1 cellular context compared by ENCODE assay signal in the genomic region with DNA sequence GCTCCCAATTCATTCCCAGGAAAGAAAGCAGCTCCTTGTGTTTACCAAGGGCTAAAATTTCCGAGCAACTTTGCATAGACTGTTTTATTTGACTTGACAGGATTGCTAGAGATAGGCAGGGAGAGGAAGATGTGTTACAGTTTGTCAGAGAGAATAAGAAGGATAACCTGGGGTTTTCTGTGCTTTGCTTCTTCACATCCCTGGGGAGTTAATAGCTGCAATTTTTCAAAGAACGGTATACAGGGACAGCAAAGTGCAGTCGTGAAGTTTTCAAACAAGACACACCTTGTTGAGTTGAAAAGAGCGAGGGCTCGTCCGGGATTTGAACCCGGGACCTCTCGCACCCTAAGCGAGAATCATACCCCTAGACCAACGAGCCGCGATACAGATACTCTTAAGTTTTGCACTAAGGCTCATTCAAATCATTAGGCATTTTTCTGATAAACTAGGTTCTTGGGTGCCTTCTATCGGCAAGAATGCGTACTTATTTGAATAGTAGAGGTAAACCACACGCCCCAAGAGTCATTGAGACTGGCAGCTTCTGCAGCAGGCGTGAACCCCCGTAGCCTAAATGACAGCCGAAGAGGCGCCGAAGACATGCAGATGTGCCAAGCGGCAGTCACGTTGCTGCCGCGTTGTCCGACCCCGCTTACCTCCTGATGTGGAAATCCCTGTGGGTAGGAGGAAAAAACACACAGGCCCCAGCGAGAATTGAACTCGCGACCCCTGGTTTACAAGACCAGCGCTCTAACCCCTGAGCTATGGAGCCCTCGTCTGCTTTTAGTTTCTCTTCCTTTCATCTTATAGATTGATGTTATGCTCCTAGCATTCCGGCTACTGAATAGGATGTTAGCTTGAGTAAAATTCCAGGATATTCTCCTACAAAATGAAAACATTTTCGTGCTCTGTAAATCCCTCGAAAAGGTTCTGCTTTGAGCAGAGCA.
TF ChIP-seq lines count a peak whose summit lies in the region.

No MANE protein-coding gene starts in this region.

TF ChIP-seq in HepG2, 621 proteins besides CTCF, POLR2A, EP300 and RAD21 (continued from another document and continues in another):
- peak; percentile 63; the same call in 1 of the 2 replicates for TF ChIP-seq NFAT5 (CRISPR knock-in tag; IDR thresholded peaks at IDR 0.05)
- peak; percentile 88; the same call in 1 of the 2 replicates for TF ChIP-seq CBFB (CRISPR knock-in tag; IDR thresholded peaks at IDR 0.05)
- TF ChIP-seq RARG (CRISPR knock-in tag; IDR thresholded peaks at IDR 0.05; ENCODE audit: low read depth), result 0 out of 2 replicates have a peak, but pooled peaks have one; percentile 13
- TF ChIP-seq FOXO4 (CRISPR knock-in tag; conservative IDR thresholded peaks at IDR 0.05), result no peak
- no peak for TF ChIP-seq ZNF446 (CRISPR knock-in tag; IDR thresholded peaks at IDR 0.05)
- peak; percentile 79 for TF ChIP-seq FOXK1 (CRISPR knock-in tag; IDR thresholded peaks at IDR 0.05; ENCODE audit: borderline replicate concordance, low read depth)
- TF ChIP-seq ZNF441 (CRISPR knock-in tag; IDR thresholded peaks at IDR 0.05; ENCODE audit: borderline replicate concordance), result peak; percentile 39
- no peak for TF ChIP-seq CENPT (CRISPR knock-in tag; IDR thresholded peaks at IDR 0.05; ENCODE audit: low read depth)
- TF ChIP-seq ZNF12 (CRISPR knock-in tag; IDR thresholded peaks at IDR 0.05), result peak; percentile 33; the same call in 1 of the 2 replicates
- TF ChIP-seq CCAR2 (optimal IDR thresholded peaks at IDR 0.05; ENCODE audit: low read depth, low read length), result peak; percentile 29
- no peak for TF ChIP-seq KLF13 (CRISPR knock-in tag; IDR thresholded peaks at IDR 0.05)
- TF ChIP-seq PHF8 (CRISPR knock-in tag; IDR thresholded peaks at IDR 0.05), result peak; percentile 50; the same call in 1 of the 2 replicates
- no peak for TF ChIP-seq NFIB (CRISPR knock-in tag; IDR thresholded peaks at IDR 0.05; ENCODE audit: borderline replicate concordance)
- TF ChIP-seq, protein P1, sequence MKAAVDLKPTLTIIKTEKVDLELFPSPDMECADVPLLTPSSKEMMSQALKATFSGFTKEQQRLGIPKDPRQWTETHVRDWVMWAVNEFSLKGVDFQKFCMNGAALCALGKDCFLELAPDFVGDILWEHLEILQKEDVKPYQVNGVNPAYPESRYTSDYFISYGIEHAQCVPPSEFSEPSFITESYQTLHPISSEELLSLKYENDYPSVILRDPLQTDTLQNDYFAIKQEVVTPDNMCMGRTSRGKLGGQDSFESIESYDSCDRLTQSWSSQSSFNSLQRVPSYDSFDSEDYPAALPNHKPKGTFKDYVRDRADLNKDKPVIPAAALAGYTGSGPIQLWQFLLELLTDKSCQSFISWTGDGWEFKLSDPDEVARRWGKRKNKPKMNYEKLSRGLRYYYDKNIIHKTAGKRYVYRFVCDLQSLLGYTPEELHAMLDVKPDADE (CRISPR knock-in tag; IDR thresholded peaks at IDR 0.05), result no peak
- TF ChIP-seq, protein P2, sequence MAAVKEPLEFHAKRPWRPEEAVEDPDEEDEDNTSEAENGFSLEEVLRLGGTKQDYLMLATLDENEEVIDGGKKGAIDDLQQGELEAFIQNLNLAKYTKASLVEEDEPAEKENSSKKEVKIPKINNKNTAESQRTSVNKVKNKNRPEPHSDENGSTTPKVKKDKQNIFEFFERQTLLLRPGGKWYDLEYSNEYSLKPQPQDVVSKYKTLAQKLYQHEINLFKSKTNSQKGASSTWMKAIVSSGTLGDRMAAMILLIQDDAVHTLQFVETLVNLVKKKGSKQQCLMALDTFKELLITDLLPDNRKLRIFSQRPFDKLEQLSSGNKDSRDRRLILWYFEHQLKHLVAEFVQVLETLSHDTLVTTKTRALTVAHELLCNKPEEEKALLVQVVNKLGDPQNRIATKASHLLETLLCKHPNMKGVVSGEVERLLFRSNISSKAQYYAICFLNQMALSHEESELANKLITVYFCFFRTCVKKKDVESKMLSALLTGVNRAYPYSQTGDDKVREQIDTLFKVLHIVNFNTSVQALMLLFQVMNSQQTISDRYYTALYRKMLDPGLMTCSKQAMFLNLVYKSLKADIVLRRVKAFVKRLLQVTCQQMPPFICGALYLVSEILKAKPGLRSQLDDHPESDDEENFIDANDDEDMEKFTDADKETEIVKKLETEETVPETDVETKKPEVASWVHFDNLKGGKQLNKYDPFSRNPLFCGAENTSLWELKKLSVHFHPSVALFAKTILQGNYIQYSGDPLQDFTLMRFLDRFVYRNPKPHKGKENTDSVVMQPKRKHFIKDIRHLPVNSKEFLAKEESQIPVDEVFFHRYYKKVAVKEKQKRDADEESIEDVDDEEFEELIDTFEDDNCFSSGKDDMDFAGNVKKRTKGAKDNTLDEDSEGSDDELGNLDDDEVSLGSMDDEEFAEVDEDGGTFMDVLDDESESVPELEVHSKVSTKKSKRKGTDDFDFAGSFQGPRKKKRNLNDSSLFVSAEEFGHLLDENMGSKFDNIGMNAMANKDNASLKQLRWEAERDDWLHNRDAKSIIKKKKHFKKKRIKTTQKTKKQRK (IDR thresholded peaks at IDR 0.05; ENCODE audit: low read length), result no peak
- peak; percentile 95 for TF ChIP-seq FOXC1 (CRISPR knock-in tag; IDR thresholded peaks at IDR 0.05; ENCODE audit: borderline replicate concordance)
- TF ChIP-seq, protein P3, sequence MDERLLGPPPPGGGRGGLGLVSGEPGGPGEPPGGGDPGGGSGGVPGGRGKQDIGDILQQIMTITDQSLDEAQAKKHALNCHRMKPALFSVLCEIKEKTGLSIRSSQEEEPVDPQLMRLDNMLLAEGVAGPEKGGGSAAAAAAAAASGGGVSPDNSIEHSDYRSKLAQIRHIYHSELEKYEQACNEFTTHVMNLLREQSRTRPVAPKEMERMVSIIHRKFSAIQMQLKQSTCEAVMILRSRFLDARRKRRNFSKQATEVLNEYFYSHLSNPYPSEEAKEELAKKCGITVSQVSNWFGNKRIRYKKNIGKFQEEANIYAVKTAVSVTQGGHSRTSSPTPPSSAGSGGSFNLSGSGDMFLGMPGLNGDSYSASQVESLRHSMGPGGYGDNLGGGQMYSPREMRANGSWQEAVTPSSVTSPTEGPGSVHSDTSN (CRISPR knock-in tag; IDR thresholded peaks at IDR 0.05), result no peak; the same call in 1 of the 2 replicates
- 0 out of 2 replicates have a peak, but pooled peaks have one; percentile 71 for TF ChIP-seq THYN1 (CRISPR knock-in tag; IDR thresholded peaks at IDR 0.05; ENCODE audit: borderline replicate concordance, low read depth)
- TF ChIP-seq TERF1 (CRISPR knock-in tag; IDR thresholded peaks at IDR 0.05), result 0 out of 2 replicates have a peak, but pooled peaks have one; percentile 53
- no peak for TF ChIP-seq ZNF496 (CRISPR knock-in tag; IDR thresholded peaks at IDR 0.05; ENCODE audit: insufficient replicate concordance)
- peak; percentile 42; the same call in 1 of the 2 replicates for TF ChIP-seq ZNF121 (CRISPR knock-in tag; IDR thresholded peaks at IDR 0.05)
- no peak for TF ChIP-seq IKZF4 (CRISPR knock-in tag; IDR thresholded peaks at IDR 0.05; ENCODE audit: borderline replicate concordance, low read depth, not compliant biosample characterization)
- TF ChIP-seq, protein P4, sequence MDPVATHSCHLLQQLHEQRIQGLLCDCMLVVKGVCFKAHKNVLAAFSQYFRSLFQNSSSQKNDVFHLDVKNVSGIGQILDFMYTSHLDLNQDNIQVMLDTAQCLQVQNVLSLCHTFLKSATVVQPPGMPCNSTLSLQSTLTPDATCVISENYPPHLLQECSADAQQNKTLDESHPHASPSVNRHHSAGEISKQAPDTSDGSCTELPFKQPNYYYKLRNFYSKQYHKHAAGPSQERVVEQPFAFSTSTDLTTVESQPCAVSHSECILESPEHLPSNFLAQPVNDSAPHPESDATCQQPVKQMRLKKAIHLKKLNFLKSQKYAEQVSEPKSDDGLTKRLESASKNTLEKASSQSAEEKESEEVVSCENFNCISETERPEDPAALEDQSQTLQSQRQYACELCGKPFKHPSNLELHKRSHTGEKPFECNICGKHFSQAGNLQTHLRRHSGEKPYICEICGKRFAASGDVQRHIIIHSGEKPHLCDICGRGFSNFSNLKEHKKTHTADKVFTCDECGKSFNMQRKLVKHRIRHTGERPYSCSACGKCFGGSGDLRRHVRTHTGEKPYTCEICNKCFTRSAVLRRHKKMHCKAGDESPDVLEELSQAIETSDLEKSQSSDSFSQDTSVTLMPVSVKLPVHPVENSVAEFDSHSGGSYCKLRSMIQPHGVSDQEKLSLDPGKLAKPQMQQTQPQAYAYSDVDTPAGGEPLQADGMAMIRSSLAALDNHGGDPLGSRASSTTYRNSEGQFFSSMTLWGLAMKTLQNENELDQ (CRISPR knock-in tag; IDR thresholded peaks at IDR 0.05; ENCODE audit: borderline replicate concordance), result no peak
- no peak for TF ChIP-seq POLR2AphosphoS5 (IDR thresholded peaks at IDR 0.05; ENCODE audit: low read depth, low read length)
- TF ChIP-seq NRL (CRISPR knock-in tag; IDR thresholded peaks at IDR 0.05; ENCODE audit: borderline replicate concordance), result peak; percentile 94; the same call in 1 of the 2 replicates
- no peak for TF ChIP-seq SNRNP70 (IDR thresholded peaks at IDR 0.05; ENCODE audit: low read depth, low read length)
- TF ChIP-seq TCF7L2 (IDR thresholded peaks at IDR 0.05; ENCODE audit: low read depth, low read length), result no peak
- TF ChIP-seq TEAD2 (CRISPR knock-in tag; IDR thresholded peaks at IDR 0.05), result peak; percentile 87
- TF ChIP-seq, protein P5, sequence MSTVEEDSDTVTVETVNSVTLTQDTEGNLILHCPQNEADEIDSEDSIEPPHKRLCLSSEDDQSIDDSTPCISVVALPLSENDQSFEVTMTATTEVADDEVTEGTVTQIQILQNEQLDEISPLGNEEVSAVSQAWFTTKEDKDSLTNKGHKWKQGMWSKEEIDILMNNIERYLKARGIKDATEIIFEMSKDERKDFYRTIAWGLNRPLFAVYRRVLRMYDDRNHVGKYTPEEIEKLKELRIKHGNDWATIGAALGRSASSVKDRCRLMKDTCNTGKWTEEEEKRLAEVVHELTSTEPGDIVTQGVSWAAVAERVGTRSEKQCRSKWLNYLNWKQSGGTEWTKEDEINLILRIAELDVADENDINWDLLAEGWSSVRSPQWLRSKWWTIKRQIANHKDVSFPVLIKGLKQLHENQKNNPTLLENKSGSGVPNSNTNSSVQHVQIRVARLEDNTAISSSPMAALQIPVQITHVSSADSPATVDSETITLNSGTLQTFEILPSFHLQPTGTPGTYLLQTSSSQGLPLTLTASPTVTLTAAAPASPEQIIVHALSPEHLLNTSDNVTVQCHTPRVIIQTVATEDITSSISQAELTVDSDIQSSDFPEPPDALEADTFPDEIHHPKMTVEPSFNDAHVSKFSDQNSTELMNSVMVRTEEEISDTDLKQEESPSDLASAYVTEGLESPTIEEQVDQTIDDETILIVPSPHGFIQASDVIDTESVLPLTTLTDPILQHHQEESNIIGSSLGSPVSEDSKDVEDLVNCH (CRISPR knock-in tag; IDR thresholded peaks at IDR 0.05), result no peak
- TF ChIP-seq HNRNPUL1 (IDR thresholded peaks at IDR 0.05; ENCODE audit: low read depth, low read length), result no peak
- TF ChIP-seq ZNF709 (CRISPR knock-in tag; IDR thresholded peaks at IDR 0.05), result peak; percentile 60; the same call in 1 of the 2 replicates
- TF ChIP-seq EZH2 (conservative IDR thresholded peaks at IDR 0.05; ENCODE audit: low read depth, low read length), result no peak
- no peak for TF ChIP-seq MAFK (conservative IDR thresholded peaks at IDR 0.05 in 1 of 2, IDR thresholded peaks at IDR 0.05 in 1 of 2; ENCODE audit: low read length in 2 of 2)
